ENCODE assay signal across 25 cellular contexts in genomic region chr11:2567026-2567671, GRCh38.
DNase-seq lines count a peak whose midpoint lies in the region; ATAC-seq, FAIRE-seq and TF ChIP-seq lines count a peak whose summit lies in the region.
"Had no signal": no experiment of that assay in that cellular context is flagged by ENCODE, and none has a peak within 500 bp of the region (broad histone marks: within the 10 kb centered on the region; RNA-seq: fewer than 3 reads in every experiment).

No MANE protein-coding gene starts in this region.

- no peaks in the 10 kb centered on the region for H3K36me3 Mint-ChIP-seq in activated T-helper 2 cell treated with anti-CD3 and anti-CD28 coated beads, Interferon-gamma antibody, Interleukin-2, Interleukin-4, amounts not matched to agents 10 μg/mL and 5 μg/mL and 100 μg/mL, durations not matched to agents 14 hours and 24 hours and 36 hours (ENCODE audit: low read depth)
- H3K36me3 Mint-ChIP-seq: activated CD4-positive, alpha-beta memory T cell treated with anti-CD3 and anti-CD28 coated beads for 36 hours had no signal

- no peak overlapping the region for H3K9ac ChIP-seq in kidney (ENCODE audit: low read length in 2 of 2)

- H3K4me1 Mint-ChIP-seq in stimulated activated naive CD8-positive, alpha-beta T cell treated with anti-CD3 and anti-CD28 coated beads, Interleukin-15, amount 100 ng/mL, for 72 hours, result peaks cover 10% of the 10 kb centered on the region
- H3K4me1 Mint-ChIP-seq in activated T-helper 2 cell treated with anti-CD3 and anti-CD28 coated beads, Interferon-gamma antibody, Interleukin-2, Interleukin-4, amounts not matched to agents 10 μg/mL and 5 μg/mL and 100 μg/mL, durations not matched to agents 14 hours and 24 hours and 36 hours (ENCODE audit: low read depth), result no peaks in the 10 kb centered on the region
- H3K4me1 Mint-ChIP-seq: activated naive CD8-positive, alpha-beta T cell treated with anti-CD3 and anti-CD28 coated beads, Interleukin-2, amount 50 U/mL, for 24 hours had no signal

- H3K4me1 ChIP-seq in kidney (ENCODE audit: control insufficient read depth in 1 of 2, insufficient read depth in 1 of 2, low read depth in 1 of 2, low read length in 2 of 2) (peaks cover 3 to 8% of the 10 kb centered on the region in 2 donors), osteoblast (ENCODE audit: insufficient read depth, low read length) (no peaks in the 10 kb centered on the region)
- H3K4me1 ChIP-seq: gastrocnemius medialis, left lung had no signal

- peak overlapping the region in 1 of 2 donors; percentile 67 for H3K27ac Mint-ChIP-seq in stimulated activated naive CD8-positive, alpha-beta T cell treated with anti-CD3 and anti-CD28 coated beads, Interleukin-15, amount 100 ng/mL, for 72 hours
- H3K27ac Mint-ChIP-seq in activated T-helper 2 cell treated with anti-CD3 and anti-CD28 coated beads, Interferon-gamma antibody, Interleukin-2, Interleukin-4, amounts not matched to agents 10 μg/mL and 5 μg/mL and 100 μg/mL, durations not matched to agents 14 hours and 24 hours and 36 hours, result no peak overlapping the region
- H3K27ac Mint-ChIP-seq: activated CD4-positive, alpha-beta memory T cell treated with anti-CD3 and anti-CD28 coated beads for 36 hours; activated naive CD8-positive, alpha-beta T cell treated with anti-CD3 and anti-CD28 coated beads, Interleukin-2, amount 50 U/mL, for 24 hours had no signal

- H3K4me3 Mint-ChIP-seq in stimulated activated naive CD8-positive, alpha-beta T cell treated with anti-CD3 and anti-CD28 coated beads, Interleukin-15, amount 100 ng/mL, for 72 hours, result no peak overlapping the region
- H3K4me3 Mint-ChIP-seq in activated T-helper 2 cell treated with anti-CD3 and anti-CD28 coated beads, Interferon-gamma antibody, Interleukin-2, Interleukin-4, amounts not matched to agents 10 μg/mL and 5 μg/mL and 100 μg/mL, durations not matched to agents 14 hours and 24 hours and 36 hours (ENCODE audit: low read depth), result no peak overlapping the region
- H3K4me3 Mint-ChIP-seq: activated CD4-positive, alpha-beta memory T cell treated with anti-CD3 and anti-CD28 coated beads for 36 hours; activated naive CD8-positive, alpha-beta T cell treated with anti-CD3 and anti-CD28 coated beads, Interleukin-2, amount 50 U/mL, for 24 hours had no signal

- no peak overlapping the region for H3K4me2 ChIP-seq in osteoblast (ENCODE audit: insufficient read depth, low read length)

- FAIRE-seq in kidney (lab: Jason Lieb, UNC), result no peak

- H3K27me3 Mint-ChIP-seq in stimulated activated naive CD8-positive, alpha-beta T cell treated with anti-CD3 and anti-CD28 coated beads, Interleukin-15, amount 100 ng/mL, for 72 hours, result no peaks in the 10 kb centered on the region
- H3K27me3 Mint-ChIP-seq in activated T-helper 2 cell treated with anti-CD3 and anti-CD28 coated beads, Interferon-gamma antibody, Interleukin-2, Interleukin-4, amounts not matched to agents 10 μg/mL and 5 μg/mL and 100 μg/mL, durations not matched to agents 14 hours and 24 hours and 36 hours (ENCODE audit: low read depth), result no peaks in the 10 kb centered on the region
- H3K27me3 Mint-ChIP-seq: activated CD4-positive, alpha-beta memory T cell treated with anti-CD3 and anti-CD28 coated beads for 36 hours; activated naive CD8-positive, alpha-beta T cell treated with anti-CD3 and anti-CD28 coated beads, Interleukin-2, amount 50 U/mL, for 24 hours had no signal

- DNase-seq in stimulated activated naive CD8-positive, alpha-beta T cell treated with anti-CD3 and anti-CD28 coated beads, Interleukin-15, amount 100 ng/mL, for 72 hours, result no peak
- DNase-seq in stimulated activated naive CD8-positive, alpha-beta T cell treated with anti-CD3 and anti-CD28 coated beads, Interleukin-15, Interleukin-2, amounts not matched to agents 100 U/mL and 50 U/mL, for 24 hours, result no peak
- DNase-seq in kidney (peak; percentile 39), osteoblast (ENCODE audit: insufficient read length, low spot score, missing footprints) (peak; percentile 65), DMS114 treated with DMSO at 0.1 percent for 48 hours (lab: John Stamatoyannopoulos, UW; ENCODE audit: unreplicated experiment) (no peak), activated T-cell treated with anti-CD3 and anti-CD28 coated beads for 4 hours (no peak)
- no peak for DNase-seq in activated T-helper 2 cell treated with anti-CD3 and anti-CD28 coated beads, Interferon-gamma antibody, Interleukin-2, Interleukin-4, amounts not matched to agents 10 μg/mL and 5 μg/mL and 100 μg/mL, durations not matched to agents 14 hours and 24 hours and 36 hours (ENCODE audit: low spot score)
- DNase-seq: activated CD4-positive, alpha-beta memory T cell treated with anti-CD3 and anti-CD28 coated beads for 36 hours; activated naive CD8-positive, alpha-beta T cell treated with anti-CD3 and anti-CD28 coated beads, Interleukin-2, amount 50 U/mL, for 24 hours; C1 segment of cervical spinal cord; DMS79; gastrocnemius medialis; GF-D8; H7; hippocampal formation; IMR-90; NCI-H1092; NCI-H2029; NCI-H2227 treated with DMSO at 0.1 percent for 48 hours; NCI-H69; stimulated activated CD8-positive, alpha-beta memory T cell treated with anti-CD3 and anti-CD28 coated beads, Interleukin-4, amount 100 ng/mL, for 48 hours; transverse colon had no signal

- no peak for TF ChIP-seq CTCF in kidney (IDR thresholded peaks at IDR 0.05; ENCODE audit: borderline replicate concordance, extremely low read depth, insufficient read depth)
- TF ChIP-seq CTCF in osteoblast (IDR thresholded peaks at IDR 0.05; ENCODE audit: extremely low read depth, low read depth, low read length), result no peak

- H3K27ac ChIP-seq in kidney (ENCODE audit: low read depth in 2 of 2, low read length in 2 of 2), result no peak overlapping the region
- H3K27ac ChIP-seq in osteoblast (ENCODE audit: low read depth, low read length), result no peak overlapping the region
- H3K27ac ChIP-seq: gastrocnemius medialis, left lung had no signal

- no peaks in the 10 kb centered on the region for H3K9me3 ChIP-seq in kidney (ENCODE audit: control insufficient read depth in 1 of 2, low read length in 2 of 2)
- no peaks in the 10 kb centered on the region for H3K9me3 ChIP-seq in osteoblast (ENCODE audit: low read depth, low read length)
- H3K9me3 ChIP-seq: Caco-2, gastrocnemius medialis, left lung, Peyer's patch, transverse colon had no signal

- H3K79me2 ChIP-seq in osteoblast (ENCODE audit: insufficient read depth, low read length), result no peaks in the 10 kb centered on the region

- H2AFZ ChIP-seq in osteoblast (ENCODE audit: low read length), result no peak overlapping the region

- H3K36me3 ChIP-seq in kidney (ENCODE audit: control insufficient read depth in 1 of 2, insufficient read depth in 2 of 2, low read length in 2 of 2) (no peaks in the 10 kb centered on the region), osteoblast (ENCODE audit: insufficient read depth, low read length) (no peaks in the 10 kb centered on the region)
- H3K36me3 ChIP-seq: gastrocnemius medialis, Peyer's patch, transverse colon had no signal

- H3K27me3 ChIP-seq in osteoblast (ENCODE audit: insufficient read depth, low read length), result peaks cover 5% of the 10 kb centered on the region
- H3K27me3 ChIP-seq: gastrocnemius medialis, left lung, Peyer's patch, transverse colon had no signal

- H3K4me3 ChIP-seq in kidney (ENCODE audit: low read length in 2 of 2) (no peak overlapping the region), osteoblast (ENCODE audit: insufficient read depth, low read length) (no peak overlapping the region)
- H3K4me3 ChIP-seq: gastrocnemius medialis, left lung, Peyer's patch, transverse colon had no signal

- H3K9me3 Mint-ChIP-seq in stimulated activated naive CD8-positive, alpha-beta T cell treated with anti-CD3 and anti-CD28 coated beads, Interleukin-15, amount 100 ng/mL, for 72 hours, result no peaks in the 10 kb centered on the region
- no peaks in the 10 kb centered on the region for H3K9me3 Mint-ChIP-seq in activated T-helper 2 cell treated with anti-CD3 and anti-CD28 coated beads, Interferon-gamma antibody, Interleukin-2, Interleukin-4, amounts not matched to agents 10 μg/mL and 5 μg/mL and 100 μg/mL, durations not matched to agents 14 hours and 24 hours and 36 hours
- H3K9me3 Mint-ChIP-seq: activated CD4-positive, alpha-beta memory T cell treated with anti-CD3 and anti-CD28 coated beads for 36 hours; activated naive CD8-positive, alpha-beta T cell treated with anti-CD3 and anti-CD28 coated beads, Interleukin-2, amount 50 U/mL, for 24 hours had no signal

- intact Hi-C loops in kidney (cut with DNase I), result no loop called here
- intact Hi-C loops in activated T-helper 2 cell treated with anti-CD3 and anti-CD28 coated beads, Interferon-gamma antibody, Interleukin-2, Interleukin-4, amounts not matched to agents 10 μg/mL and 5 μg/mL and 100 μg/mL, durations not matched to agents 14 hours and 24 hours and 36 hours (cut with micrococcal nuclease), result no loop called here

- H4K20me1 ChIP-seq in osteoblast (ENCODE audit: insufficient read depth, low read length), result no peaks in the 10 kb centered on the region

- ATAC-seq in stimulated activated naive CD8-positive, alpha-beta T cell treated with anti-CD3 and anti-CD28 coated beads, Interleukin-15, amount 100 ng/mL, for 72 hours, result peak; percentile 41
- no peak for ATAC-seq in stimulated activated naive CD8-positive, alpha-beta T cell treated with anti-CD3 and anti-CD28 coated beads, Interleukin-15, Interleukin-2, amounts not matched to agents 100 U/mL and 50 U/mL, for 24 hours
- ATAC-seq: activated naive CD8-positive, alpha-beta T cell treated with anti-CD3 and anti-CD28 coated beads, Interleukin-2, amount 50 U/mL, for 24 hours; gastrocnemius medialis; left lung had no signal

Comparison
In these comparisons a context has a peak if more than half of its experiments do, and no peak if none do; other contexts are left out.
1. DNase-seq: peak in kidney (single experiment) and osteoblast (single experiment); none in stimulated activated naive CD8-positive, alpha-beta T cell treated with anti-CD3 and anti-CD28 coated beads, Interleukin-15, amount 100 ng/mL, for 72 hours (0 of 2), stimulated activated naive CD8-positive, alpha-beta T cell treated with anti-CD3 and anti-CD28 coated beads, Interleukin-15, Interleukin-2, amounts not matched to agents 100 U/mL and 50 U/mL, for 24 hours (single experiment), activated T-helper 2 cell treated with anti-CD3 and anti-CD28 coated beads, Interferon-gamma antibody, Interleukin-2, Interleukin-4, amounts not matched to agents 10 μg/mL and 5 μg/mL and 100 μg/mL, durations not matched to agents 14 hours and 24 hours and 36 hours (single experiment), DMS114 treated with DMSO at 0.1 percent for 48 hours (single experiment) and activated T-cell treated with anti-CD3 and anti-CD28 coated beads for 4 hours (single experiment).